In the genomic region with DNA sequence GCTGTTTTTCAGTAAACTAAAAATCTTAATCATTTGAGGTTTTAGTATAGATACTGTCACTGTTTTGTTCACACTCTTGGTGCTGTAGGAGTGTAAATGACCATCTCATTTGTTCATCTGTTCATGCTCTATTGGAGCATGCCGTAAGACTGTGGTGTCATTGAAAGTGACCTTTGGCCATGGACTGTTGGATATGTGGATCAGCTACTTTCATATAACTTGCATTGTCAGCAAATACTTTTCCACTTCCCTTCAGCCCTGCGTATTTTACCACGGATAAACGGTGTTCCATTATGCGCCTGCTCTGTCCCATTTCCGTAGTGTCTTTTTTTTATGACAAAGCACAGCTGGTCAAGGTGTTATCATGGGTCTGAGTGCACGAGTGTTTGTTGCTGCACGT, we compare ENCODE assay signal across 1 cellular context.
TF ChIP-seq lines count a peak whose summit lies in the region.

No MANE protein-coding gene starts in this region.

TF ChIP-seq in K562, 482 proteins besides CTCF, POLR2A, EP300 and RAD21 (continued from another document):
- TF ChIP-seq MAFG (tag; conservative IDR thresholded peaks at IDR 0.05): peak; percentile 80
- no peak for TF ChIP-seq RBM34 (IDR thresholded peaks at IDR 0.05; ENCODE audit: borderline replicate concordance, insufficient read depth, low read length)
- TF ChIP-seq, protein P1, sequence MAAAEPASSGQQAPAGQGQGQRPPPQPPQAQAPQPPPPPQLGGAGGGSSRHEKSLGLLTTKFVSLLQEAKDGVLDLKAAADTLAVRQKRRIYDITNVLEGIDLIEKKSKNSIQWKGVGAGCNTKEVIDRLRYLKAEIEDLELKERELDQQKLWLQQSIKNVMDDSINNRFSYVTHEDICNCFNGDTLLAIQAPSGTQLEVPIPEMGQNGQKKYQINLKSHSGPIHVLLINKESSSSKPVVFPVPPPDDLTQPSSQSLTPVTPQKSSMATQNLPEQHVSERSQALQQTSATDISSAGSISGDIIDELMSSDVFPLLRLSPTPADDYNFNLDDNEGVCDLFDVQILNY (CRISPR knock-in tag; IDR thresholded peaks at IDR 0.05): no peak
- TF ChIP-seq KDM1A (IDR thresholded peaks at IDR 0.05): no peak
- TF ChIP-seq FOS (IDR thresholded peaks at IDR 0.05; ENCODE audit: extremely low read depth, insufficient read length): no peak
- TF ChIP-seq ZNF780A (CRISPR knock-in tag; IDR thresholded peaks at IDR 0.05): no peak
- TF ChIP-seq PYGO2 (tag; IDR thresholded peaks at IDR 0.05): no peak
- TF ChIP-seq, protein P2, sequence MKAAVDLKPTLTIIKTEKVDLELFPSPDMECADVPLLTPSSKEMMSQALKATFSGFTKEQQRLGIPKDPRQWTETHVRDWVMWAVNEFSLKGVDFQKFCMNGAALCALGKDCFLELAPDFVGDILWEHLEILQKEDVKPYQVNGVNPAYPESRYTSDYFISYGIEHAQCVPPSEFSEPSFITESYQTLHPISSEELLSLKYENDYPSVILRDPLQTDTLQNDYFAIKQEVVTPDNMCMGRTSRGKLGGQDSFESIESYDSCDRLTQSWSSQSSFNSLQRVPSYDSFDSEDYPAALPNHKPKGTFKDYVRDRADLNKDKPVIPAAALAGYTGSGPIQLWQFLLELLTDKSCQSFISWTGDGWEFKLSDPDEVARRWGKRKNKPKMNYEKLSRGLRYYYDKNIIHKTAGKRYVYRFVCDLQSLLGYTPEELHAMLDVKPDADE (conservative IDR thresholded peaks at IDR 0.05; ENCODE audit: control insufficient read depth, low read depth, low read length): no peak
- TF ChIP-seq MAFK (IDR thresholded peaks at IDR 0.05; ENCODE audit: low read length): peak; percentile 93
- TF ChIP-seq, protein P3, sequence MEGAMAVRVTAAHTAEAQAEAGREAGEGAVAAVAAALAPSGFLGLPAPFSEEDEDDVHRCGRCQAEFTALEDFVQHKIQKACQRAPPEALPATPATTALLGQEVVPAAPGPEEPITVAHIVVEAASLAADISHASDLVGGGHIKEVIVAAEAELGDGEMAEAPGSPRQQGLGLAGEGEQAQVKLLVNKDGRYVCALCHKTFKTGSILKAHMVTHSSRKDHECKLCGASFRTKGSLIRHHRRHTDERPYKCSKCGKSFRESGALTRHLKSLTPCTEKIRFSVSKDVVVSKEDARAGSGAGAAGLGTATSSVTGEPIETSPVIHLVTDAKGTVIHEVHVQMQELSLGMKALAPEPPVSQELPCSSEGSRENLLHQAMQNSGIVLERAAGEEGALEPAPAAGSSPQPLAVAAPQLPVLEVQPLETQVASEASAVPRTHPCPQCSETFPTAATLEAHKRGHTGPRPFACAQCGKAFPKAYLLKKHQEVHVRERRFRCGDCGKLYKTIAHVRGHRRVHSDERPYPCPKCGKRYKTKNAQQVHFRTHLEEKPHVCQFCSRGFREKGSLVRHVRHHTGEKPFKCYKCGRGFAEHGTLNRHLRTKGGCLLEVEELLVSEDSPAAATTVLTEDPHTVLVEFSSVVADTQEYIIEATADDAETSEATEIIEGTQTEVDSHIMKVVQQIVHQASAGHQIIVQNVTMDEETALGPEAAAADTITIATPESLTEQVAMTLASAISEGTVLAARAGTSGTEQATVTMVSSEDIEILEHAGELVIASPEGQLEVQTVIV (CRISPR knock-in tag; IDR thresholded peaks at IDR 0.05; ENCODE audit: borderline replicate concordance): no peak
- TF ChIP-seq KDM4B (IDR thresholded peaks at IDR 0.05; ENCODE audit: borderline replicate concordance in 2 of 2, low read depth in 1 of 2): no peak
- TF ChIP-seq ZNF316 (IDR thresholded peaks at IDR 0.05): peak; percentile 95
- TF ChIP-seq DPF2 (IDR thresholded peaks at IDR 0.05): no peak
- TF ChIP-seq, protein P4, sequence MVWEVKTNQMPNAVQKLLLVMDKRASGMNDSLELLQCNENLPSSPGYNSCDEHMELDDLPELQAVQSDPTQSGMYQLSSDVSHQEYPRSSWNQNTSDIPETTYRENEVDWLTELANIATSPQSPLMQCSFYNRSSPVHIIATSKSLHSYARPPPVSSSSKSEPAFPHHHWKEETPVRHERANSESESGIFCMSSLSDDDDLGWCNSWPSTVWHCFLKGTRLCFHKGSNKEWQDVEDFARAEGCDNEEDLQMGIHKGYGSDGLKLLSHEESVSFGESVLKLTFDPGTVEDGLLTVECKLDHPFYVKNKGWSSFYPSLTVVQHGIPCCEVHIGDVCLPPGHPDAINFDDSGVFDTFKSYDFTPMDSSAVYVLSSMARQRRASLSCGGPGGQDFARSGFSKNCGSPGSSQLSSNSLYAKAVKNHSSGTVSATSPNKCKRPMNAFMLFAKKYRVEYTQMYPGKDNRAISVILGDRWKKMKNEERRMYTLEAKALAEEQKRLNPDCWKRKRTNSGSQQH (CRISPR knock-in tag; IDR thresholded peaks at IDR 0.05): no peak
- no peak for TF ChIP-seq STAT5B (CRISPR knock-in tag; IDR thresholded peaks at IDR 0.05)
